ENCODE assay signal across 11 cellular contexts in the genomic region with DNA sequence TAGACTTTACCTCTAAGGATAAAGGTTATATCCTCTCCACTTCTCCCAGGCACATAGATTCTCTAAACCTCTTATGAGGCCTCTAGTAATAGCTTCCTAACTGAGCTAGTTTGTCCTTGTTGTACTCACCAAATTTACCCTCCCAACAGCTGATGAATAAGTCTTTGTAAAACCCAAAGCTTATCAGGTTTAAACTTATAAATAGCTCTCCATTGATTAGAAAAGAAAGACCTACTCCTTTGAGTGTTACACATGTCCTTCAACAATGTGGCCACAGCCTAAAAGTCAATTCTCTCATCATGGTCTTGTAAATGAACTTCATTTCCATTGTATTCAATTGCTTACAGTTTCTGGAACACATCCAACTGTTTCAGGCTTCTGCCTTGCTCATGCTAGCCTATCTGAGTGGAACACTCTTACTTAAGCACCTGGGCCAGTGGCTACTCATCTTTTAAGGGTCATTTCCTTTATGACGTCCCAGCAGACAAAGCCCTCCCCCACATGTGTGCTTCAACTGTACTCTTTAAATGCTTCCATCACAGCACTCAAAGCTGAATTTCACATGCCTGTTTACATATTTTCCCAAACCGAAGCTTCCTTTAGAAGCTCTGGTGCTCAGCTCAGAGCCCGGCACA.
DNase-seq lines count a peak whose midpoint lies in the region; ATAC-seq, FAIRE-seq and TF ChIP-seq lines count a peak whose summit lies in the region.
"Had no signal": no experiment of that assay in that cellular context is flagged by ENCODE, and none has a peak within 500 bp of the region (broad histone marks: within the 10 kb centered on the region; RNA-seq: fewer than 3 reads in every experiment).

No MANE protein-coding gene starts in this region.

- H3K9ac ChIP-seq in mesendoderm (ENCODE audit: low read length), result no peak overlapping the region

- H3K9me3 Mint-ChIP-seq in activated naive CD8-positive, alpha-beta T cell treated with anti-CD3 and anti-CD28 coated beads for 36 hours, result no peaks in the 10 kb centered on the region
- H3K9me3 Mint-ChIP-seq in immature natural killer cell, result peaks cover 0 to 6% (median 2%) of the 10 kb centered on the region in 6 donors

- no peaks in the 10 kb centered on the region for H3K36me3 ChIP-seq in bronchial epithelial cell (ENCODE audit: control insufficient read depth, insufficient read depth, low read length)
- H3K36me3 ChIP-seq in mesendoderm (ENCODE audit: control insufficient read depth, insufficient read depth, low read length), result no peaks in the 10 kb centered on the region

- H3K36me3 Mint-ChIP-seq in activated naive CD8-positive, alpha-beta T cell treated with anti-CD3 and anti-CD28 coated beads for 36 hours, result no peaks in the 10 kb centered on the region
- no peaks in the 10 kb centered on the region for H3K36me3 Mint-ChIP-seq in immature natural killer cell

- WGBS in mesendoderm (ENCODE audit: extremely low coverage, insufficient coverage, low lambda C conversion rate), result no CpG with 5 or more reads among the region's 3 CpGs

- peak overlapping the region; percentile 16 for H3K4ac ChIP-seq in mesendoderm (ENCODE audit: low read depth, low read length)

- peak overlapping the region; percentile 12 for H3K18ac ChIP-seq in mesendoderm (ENCODE audit: low read length)

- FAIRE-seq in bronchial epithelial cell (lab: Jason Lieb, UNC), result no peak
- FAIRE-seq: kidney had no signal

- no peak overlapping the region for H3K4me3 ChIP-seq in bronchial epithelial cell (ENCODE audit: low read depth, low read length)
- H3K4me3 ChIP-seq in mesendoderm (ENCODE audit: low read length), result no peak overlapping the region

- H3K4me2 ChIP-seq in mesendoderm (ENCODE audit: low read length), result no peak overlapping the region

- H3K79me2 ChIP-seq in mesendoderm (ENCODE audit: control insufficient read depth, insufficient read depth, low read length), result peaks cover 2% of the 10 kb centered on the region

- H4K5ac ChIP-seq in mesendoderm (ENCODE audit: low read length), result no peak overlapping the region

- H3K4me1 Mint-ChIP-seq in activated naive CD8-positive, alpha-beta T cell treated with anti-CD3 and anti-CD28 coated beads for 36 hours, result no peaks in the 10 kb centered on the region
- no peaks in the 10 kb centered on the region for H3K4me1 Mint-ChIP-seq in immature natural killer cell

- no peak for TF ChIP-seq CTCF in bronchial epithelial cell (IDR thresholded peaks at IDR 0.05; ENCODE audit: insufficient read depth, low read length, severe bottlenecking)

- no peaks in the 10 kb centered on the region for H3K27me3 ChIP-seq in bronchial epithelial cell (ENCODE audit: control insufficient read depth, insufficient read depth, low read length)
- H3K27me3 ChIP-seq in mesendoderm (ENCODE audit: insufficient read depth, low read length, poor library complexity), result no peaks in the 10 kb centered on the region

- no peak for ATAC-seq in GM21576 (IDR thresholded peaks at IDR 0.05; ENCODE audit: unreplicated experiment)

- peak overlapping the region; percentile 82 for H2BK120ac ChIP-seq in mesendoderm (ENCODE audit: low read depth, low read length)

- H3K27me3 Mint-ChIP-seq in activated naive CD8-positive, alpha-beta T cell treated with anti-CD3 and anti-CD28 coated beads for 36 hours, result no peaks in the 10 kb centered on the region
- no peaks in the 10 kb centered on the region for H3K27me3 Mint-ChIP-seq in immature natural killer cell (ENCODE audit: low read depth in 3 of 3)

- no peak overlapping the region for H3K4me3 Mint-ChIP-seq in activated naive CD8-positive, alpha-beta T cell treated with anti-CD3 and anti-CD28 coated beads for 36 hours
- H3K4me3 Mint-ChIP-seq in immature natural killer cell, result no peak overlapping the region

- peaks cover 4% of the 10 kb centered on the region for H3K4me1 ChIP-seq in mesendoderm (ENCODE audit: control insufficient read depth, low read depth, low read length)

- no peak overlapping the region for H2BK15ac ChIP-seq in mesendoderm (replicated peaks; ENCODE audit: low read depth)

- DNase-seq in EH (ENCODE audit: low read depth) (peak; percentile 70), NCI-H2107 treated with DMSO at 0.1 percent for 48 hours (lab: John Stamatoyannopoulos, UW; ENCODE audit: unreplicated experiment) (peak; percentile 42), bronchial epithelial cell (ENCODE audit: low read depth) (peak; percentile 72), mesendoderm (peak; percentile 55), RKO (ENCODE audit: low spot score) (no peak), immature natural killer cell (no peak)
- DNase-seq in activated naive CD8-positive, alpha-beta T cell treated with anti-CD3 and anti-CD28 coated beads for 36 hours, result no peak
- DNase-seq: activated CD4-positive, alpha-beta T cell treated with anti-CD3 and anti-CD28 coated beads, Interleukin-2, amount 50 U/mL, for 48 hours; kidney; stimulated activated CD4-positive, alpha-beta T cell treated with anti-CD3 and anti-CD28 coated beads, Interleukin-12 subunit alpha, Interleukin-12 subunit beta, amount 100 ng/mL, for 4 hours had no signal

- H3K23ac ChIP-seq in mesendoderm (ENCODE audit: low read length), result no peak overlapping the region

- H3K56ac ChIP-seq in mesendoderm (ENCODE audit: low read length), result no peak overlapping the region

- no peak overlapping the region for H3K27ac Mint-ChIP-seq in activated naive CD8-positive, alpha-beta T cell treated with anti-CD3 and anti-CD28 coated beads for 36 hours
- no peak overlapping the region for H3K27ac Mint-ChIP-seq in immature natural killer cell

- peak overlapping the region; percentile 66 for H3K27ac ChIP-seq in mesendoderm (ENCODE audit: low read depth, low read length)

- H2BK5ac ChIP-seq in mesendoderm (ENCODE audit: low read length), result no peak overlapping the region

- H4K8ac ChIP-seq in mesendoderm (ENCODE audit: low read depth, low read length), result no peak overlapping the region

- H2AK5ac ChIP-seq in mesendoderm (ENCODE audit: low read length), result no peak overlapping the region

- peaks cover 12% of the 10 kb centered on the region for H3K79me1 ChIP-seq in mesendoderm (ENCODE audit: low read length)

Comparison
In these comparisons a context has a peak if more than half of its experiments do, and no peak if none do; other contexts are left out.
1. DNase-seq: peak in EH (single experiment), NCI-H2107 treated with DMSO at 0.1 percent for 48 hours (single experiment), bronchial epithelial cell (single experiment) and mesendoderm (single experiment); none in RKO (single experiment), activated naive CD8-positive, alpha-beta T cell treated with anti-CD3 and anti-CD28 coated beads for 36 hours (single experiment) and immature natural killer cell (0 of 3).